33 cellular contexts compared by ENCODE assay signal in the genomic region with DNA sequence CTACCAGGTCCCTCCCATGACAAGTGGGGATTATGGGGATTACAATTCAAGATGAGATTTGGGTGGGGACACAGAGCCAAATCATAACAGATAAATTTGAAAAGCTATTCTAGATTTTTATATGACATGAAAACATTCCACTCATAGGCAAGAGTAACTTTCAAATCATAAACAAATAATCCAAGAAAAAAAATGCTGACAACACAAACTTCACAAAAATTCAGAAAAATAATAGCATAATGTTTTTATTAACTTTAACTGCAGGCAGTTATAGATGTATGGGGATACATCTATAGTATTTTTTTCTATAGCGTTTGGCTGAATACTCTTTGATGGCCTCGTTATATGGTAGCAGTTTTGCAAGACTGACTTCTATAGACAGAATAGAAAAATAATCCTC.
"Had no signal": no experiment of that assay in that cellular context is flagged by ENCODE, and none has a peak within 500 bp of the region (broad histone marks: within the 10 kb centered on the region; RNA-seq: fewer than 3 reads in every experiment).

No MANE protein-coding gene starts in this region.

- H3K36me3 ChIP-seq: adrenal gland, brain microvascular endothelial cell, breast epithelium, cardiac muscle cell had no signal

- H3K27ac ChIP-seq: adrenal gland, ascending aorta, body of pancreas, brain microvascular endothelial cell, breast epithelium, cardiac muscle cell had no signal

- DNase-seq: activated effector memory CD4-positive, alpha-beta T cell treated with anti-CD3 and anti-CD28 coated beads, Interleukin-2, amount 50 U/mL, for 16 hours; activated effector memory CD4-positive, alpha-beta T cell treated with Interleukin-2 at 50 U/mL for 16 hours; activated gamma-delta T cell; activated gamma-delta T cell treated with Interleukin-2 at 50 U/mL for 16 hours; activated naive CD4-positive, alpha-beta T cell; activated naive CD4-positive, alpha-beta T cell treated with anti-CD3 and anti-CD28 coated beads for 36 hours; activated naive CD4-positive, alpha-beta T cell treated with anti-CD3 and anti-CD28 coated beads, Interleukin-2, amount 10 ng/mL, durations not matched to agents 7 days and 5 days; activated naive CD4-positive, alpha-beta T cell treated with anti-CD3 and anti-CD28 coated beads, Interleukin-2, amount 50 U/mL, for 16 hours; activated naive CD4-positive, alpha-beta T cell treated with Interleukin-2 at 50 U/mL for 16 hours; activated naive CD8-positive, alpha-beta T cell treated with anti-CD3 and anti-CD28 coated beads for 36 hours; activated naive CD8-positive, alpha-beta T cell treated with anti-CD3 and anti-CD28 coated beads, Interleukin-2, amount 10 ng/mL, durations not matched to agents 7 days and 5 days; activated naive CD8-positive, alpha-beta T cell treated with anti-CD3 and anti-CD28 coated beads, Interleukin-2, amount 50 U/mL, for 24 hours; activated T-cell treated with anti-CD3 and anti-CD28 coated beads, Interleukin-2, amount 50 U/mL, for 24 hours; activated T-cell treated with anti-CD3 and anti-CD28 coated beads, Interleukin-2, amount 50 U/mL, for 4 hours; activated T-cell treated with anti-CD3 and anti-CD28 coated beads, Interleukin-2, amount 50 U/mL, for 48 hours; activated T-cell treated with anti-CD3 and anti-CD28 coated beads, Interleukin-2, amount 50 U/mL, for 72 hours; adrenal gland; amniotic stem cell; amygdala; anterior cingulate cortex; aorta; body of pancreas; brain microvascular endothelial cell; caudate nucleus; central memory CD4-positive, alpha-beta T cell; cerebellar nuclear complex had no signal

- FAIRE-seq: astrocyte, bronchial epithelial cell had no signal

- H3K27me3 ChIP-seq: adrenal gland, ascending aorta, body of pancreas, brain microvascular endothelial cell, breast epithelium had no signal

- H3K9me3 ChIP-seq: adrenal gland, ascending aorta, body of pancreas, breast epithelium had no signal

- H3K4me3 ChIP-seq: adrenal gland, ascending aorta, body of pancreas, breast epithelium, cardiac muscle cell had no signal

- H3K4me1 ChIP-seq: adrenal gland, ascending aorta, body of pancreas, breast epithelium had no signal

- ATAC-seq: activated naive CD4-positive, alpha-beta T cell treated with anti-CD3 and anti-CD28 coated beads, Interleukin-2, amount 50 U/mL, for 72 hours; activated naive CD8-positive, alpha-beta T cell treated with anti-CD3 and anti-CD28 coated beads, Interleukin-2, amount 50 U/mL, for 24 hours; activated T-cell treated with anti-CD3 and anti-CD28 coated beads, Interleukin-2, amount 50 U/mL, for 4 hours; activated T-cell treated with anti-CD3 and anti-CD28 coated beads, Interleukin-2, amount 50 U/mL, for 72 hours; activated T-helper 17 cell treated with anti-CD3 and anti-CD28 coated beads, Interleukin-2, amount 50 U/mL, for 72 hours; body of pancreas had no signal
